In the genomic region with DNA sequence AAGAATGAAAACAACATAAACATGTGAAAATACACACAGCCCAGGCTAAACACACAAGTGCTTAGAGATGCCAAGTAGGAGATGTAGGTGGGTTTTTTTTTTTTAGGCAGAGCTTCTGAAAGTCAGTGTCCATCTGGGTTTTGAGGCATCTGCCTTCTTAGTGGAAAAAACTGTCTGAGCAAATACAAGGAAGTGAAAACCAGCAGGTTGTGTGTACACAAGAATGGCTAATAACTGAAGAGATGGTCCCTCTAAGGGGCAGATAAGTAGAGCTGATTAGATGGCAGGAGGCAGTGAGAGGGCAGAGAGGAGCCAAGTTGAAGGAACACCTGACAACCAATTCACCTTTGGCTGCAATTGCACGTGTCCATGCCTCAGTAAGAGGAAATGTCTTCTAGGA, we compare ENCODE assay signal across 19 cellular contexts. TPM values are rescaled to one million over a fixed set of nuclear protein-coding genes. Genes with fewer than 3 reads are reported as not detected.
"Had no signal": no experiment of that assay in that cellular context is flagged by ENCODE, and none has a peak within 500 bp of the region (broad histone marks: within the 10 kb centered on the region; RNA-seq: fewer than 3 reads in every experiment).

No MANE protein-coding gene starts in this region.

- H3K9me3 Mint-ChIP-seq: activated CD4-positive, alpha-beta T cell treated with anti-CD3 and anti-CD28 coated beads, Interleukin-2, amount 10 ng/mL, durations not matched to agents 7 days and 5 days; activated T-cell treated with anti-CD3 and anti-CD28 coated beads, Interleukin-2, amount 50 U/mL, for 72 hours had no signal

- DNase-seq: activated CD4-positive, alpha-beta T cell treated with anti-CD3 and anti-CD28 coated beads, Interleukin-2, amount 10 ng/mL, durations not matched to agents 7 days and 5 days; activated CD4-positive, CD25-positive, alpha-beta regulatory T cell; activated CD8-positive, alpha-beta memory T cell treated with anti-CD3 and anti-CD28 coated beads, Interleukin-2, amount 50 U/mL, for 48 hours; activated gamma-delta T cell treated with Interleukin-2 at 50 U/mL for 16 hours; activated T-cell treated with anti-CD3 and anti-CD28 coated beads, Interleukin-2, amount 50 U/mL, for 72 hours; body of pancreas; central memory CD4-positive, alpha-beta T cell; colonic mucosa; effector CD4-positive, alpha-beta T cell; esophagus squamous epithelium; kidney glomerular epithelial cell; mesendoderm; natural killer cell; stimulated activated CD4-positive, alpha-beta T cell treated with anti-CD3 and anti-CD28 coated beads, Interleukin-1b, Interleukin-23, amount 100 ng/mL, for 48 hours had no signal

- H3K27ac Mint-ChIP-seq: activated CD4-positive, alpha-beta T cell treated with anti-CD3 and anti-CD28 coated beads, Interleukin-2, amount 10 ng/mL, durations not matched to agents 7 days and 5 days; activated naive CD8-positive, alpha-beta T cell; activated T-cell treated with anti-CD3 and anti-CD28 coated beads, Interleukin-2, amount 50 U/mL, for 72 hours; natural killer cell had no signal

- ATAC-seq: activated T-cell treated with anti-CD3 and anti-CD28 coated beads, Interleukin-2, amount 50 U/mL, for 72 hours; body of pancreas; natural killer cell had no signal

- H3K27ac ChIP-seq: body of pancreas, colonic mucosa, esophagus squamous epithelium, neutrophil had no signal

- H3K4me3 ChIP-seq: body of pancreas, colonic mucosa, esophagus squamous epithelium had no signal

- H3K4me3 Mint-ChIP-seq: activated CD4-positive, alpha-beta T cell treated with anti-CD3 and anti-CD28 coated beads, Interleukin-2, amount 10 ng/mL, durations not matched to agents 7 days and 5 days; activated naive CD8-positive, alpha-beta T cell; activated T-cell treated with anti-CD3 and anti-CD28 coated beads, Interleukin-2, amount 50 U/mL, for 72 hours; natural killer cell had no signal

- H3K27me3 ChIP-seq: body of pancreas, colonic mucosa, neutrophil had no signal

- H3K4me1 Mint-ChIP-seq: activated CD4-positive, alpha-beta T cell treated with anti-CD3 and anti-CD28 coated beads, Interleukin-2, amount 10 ng/mL, durations not matched to agents 7 days and 5 days; natural killer cell had no signal

- H3K4me1 ChIP-seq: colonic mucosa had no signal

RNA-seq across cellular contexts. Expression of gene CYP19A1, which starts 34.9 kb away (rescaled TPM):
- total RNA-seq: activated CD4-positive, alpha-beta T cell treated with anti-CD3 and anti-CD28 coated beads, Interleukin-2, amount 10 ng/mL, durations not matched to agents 7 days and 5 days; activated T-cell treated with anti-CD3 and anti-CD28 coated beads, Interleukin-2, amount 50 U/mL, for 72 hours; colonic mucosa; fibroblast of villous mesenchyme; glomerular endothelial cell; natural killer cell; renal cortical epithelial cell had no signal

RNA-seq across cellular contexts. Expression of gene GLDN, which starts 38.0 kb away (rescaled TPM):
- total RNA-seq: activated CD4-positive, alpha-beta T cell treated with anti-CD3 and anti-CD28 coated beads, Interleukin-2, amount 10 ng/mL, durations not matched to agents 7 days and 5 days; activated T-cell treated with anti-CD3 and anti-CD28 coated beads, Interleukin-2, amount 50 U/mL, for 72 hours; glomerular endothelial cell; natural killer cell; renal cortical epithelial cell had no signal
